In the genomic region with DNA sequence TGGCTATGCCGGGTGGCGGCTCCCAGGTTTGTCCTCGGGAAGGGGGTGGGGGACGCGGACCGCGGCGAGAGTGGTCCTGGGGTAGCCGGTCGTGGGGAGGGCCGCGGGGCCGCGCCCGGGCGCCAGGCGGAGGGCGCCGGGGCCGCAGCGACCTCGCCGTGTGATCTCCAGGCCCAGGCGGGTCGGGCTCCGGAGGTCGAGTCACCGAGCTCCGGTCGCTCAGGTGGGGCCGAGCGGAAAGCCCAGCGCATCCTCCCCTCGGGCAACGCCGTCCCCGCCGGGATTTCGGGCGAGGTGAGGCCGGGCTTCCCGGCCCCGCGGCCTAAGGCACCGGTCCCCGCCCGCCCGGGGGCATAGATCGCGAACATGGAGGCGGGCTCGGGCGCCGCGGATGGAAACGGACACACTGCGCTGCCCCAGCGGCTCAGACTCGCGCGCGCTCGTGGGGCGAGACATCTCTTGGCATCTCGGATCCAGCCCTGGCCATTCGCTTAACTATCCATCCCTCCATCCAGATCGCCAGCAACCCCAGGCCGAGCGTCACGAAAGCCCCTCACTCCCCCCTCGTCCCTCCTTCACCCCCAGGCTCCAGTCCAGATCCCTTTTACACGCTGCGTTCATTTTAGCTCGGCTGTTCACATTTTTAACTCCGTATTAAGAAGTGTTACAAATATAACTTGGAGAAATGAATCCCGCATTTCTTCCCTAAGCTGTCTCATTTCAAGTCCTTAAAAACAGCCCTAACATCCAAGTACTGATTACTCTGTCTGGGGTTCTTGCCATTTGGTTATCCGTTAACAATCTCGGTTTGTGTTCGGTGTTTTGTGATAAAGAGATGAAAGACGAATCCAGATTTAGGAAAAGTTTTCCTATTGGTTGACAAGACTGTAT, we compare ENCODE assay signal across 8 cellular contexts. TPM values are rescaled to one million over a fixed set of nuclear protein-coding genes. Genes with fewer than 3 reads are reported as not detected.
A peak's percentile ranks its signal among the peaks of the same experiment; 100 is the strongest.
DNase-seq lines count a peak whose midpoint lies in the region; ATAC-seq, FAIRE-seq and TF ChIP-seq lines count a peak whose summit lies in the region.

No MANE protein-coding gene starts in this region.

- peaks cover 20% of the 10 kb centered on the region for H3K4me1 ChIP-seq in neuron (ENCODE audit: insufficient read depth, low read length)

- TF ChIP-seq CTCF in AG04450 (IDR thresholded peaks at IDR 0.05; ENCODE audit: low read depth, low read length), result no peak

- CTCF ChIA-PET in AG04450 (lab: Charles Lee), result interaction anchor here (0.6 to 1.3 kb wide), 3 partner anchors 135 to 284 kb away, joined by 3 read pairs; no protein-coding TSS in a partner anchor

- H3K4me3 ChIP-seq in AG04450 (ENCODE audit: low read depth, low read length) (peak overlapping the region; percentile 75), neuron (ENCODE audit: low read length) (peak overlapping the region; percentile 93)

- peak overlapping the region; percentile 17 for H2AFZ ChIP-seq in neuron (ENCODE audit: low read depth, low read length)

- H3K9me3 Mint-ChIP-seq in activated naive CD4-positive, alpha-beta T cell treated with anti-CD3 and anti-CD28 coated beads, Interleukin-2, amount 50 U/mL, for 72 hours, result no peaks in the 10 kb centered on the region

- intact Hi-C loops in head of caudate nucleus (cut with DNase I), result loop anchor here (10.0 kb wide), 2 partner anchors 81 to 149 kb away; no protein-coding TSS in a partner anchor

- H3K36me3 ChIP-seq in neuron (ENCODE audit: insufficient read depth, low read length), result no peaks in the 10 kb centered on the region

- H3K9me3 ChIP-seq in AG04450 (ENCODE audit: control insufficient read depth, insufficient read depth, low read length) (no peaks in the 10 kb centered on the region), neuron (ENCODE audit: low read length) (no peaks in the 10 kb centered on the region)

- ATAC-seq in HG02852 (IDR thresholded peaks at IDR 0.05; ENCODE audit: unreplicated experiment), result peak; percentile 27
- peak; percentile 12 to 31 for ATAC-seq in activated naive CD4-positive, alpha-beta T cell treated with anti-CD3 and anti-CD28 coated beads, Interleukin-2, amount 50 U/mL, for 72 hours

- peak; percentile 83 for FAIRE-seq in GM12892 (lab: Jason Lieb, UNC)

- no peak overlapping the region for H3K27ac Mint-ChIP-seq in activated naive CD4-positive, alpha-beta T cell treated with anti-CD3 and anti-CD28 coated beads, Interleukin-2, amount 50 U/mL, for 72 hours

- DNase-seq in AG04450 (ENCODE audit: low read depth, low spot score), result no peak
- DNase-seq in GM12892 (ENCODE audit: insufficient read length), result peak; percentile 33
- DNase-seq in NCI-H2227 treated with DMSO at 0.1 percent for 48 hours (lab: John Stamatoyannopoulos, UW), result peak; percentile 47
- DNase-seq in activated naive CD4-positive, alpha-beta T cell treated with anti-CD3 and anti-CD28 coated beads, Interleukin-2, amount 50 U/mL, for 72 hours (ENCODE audit: low spot score in 2 of 2), result peak in 1 of 2 donors; percentile 25
- DNase-seq in head of caudate nucleus, result peak; percentile 27 to 87 (median 73)
- no peak for DNase-seq in NCI-H2029 (lab: John Stamatoyannopoulos, UW)

- peak; percentile 80 for TF ChIP-seq POLR2A in GM12892 (IDR thresholded peaks at IDR 0.05; ENCODE audit: low read depth, low read length)

- POLR2A ChIA-PET in AG04450 (lab: Yijun Ruan, JAX), result interaction anchor here (0.6 to 1.5 kb wide), 3 partner anchors 12 to 1122 kb away, joined by 3 to 4 read pairs (median 3); no protein-coding TSS in a partner anchor

- H3K36me3 Mint-ChIP-seq in activated naive CD4-positive, alpha-beta T cell treated with anti-CD3 and anti-CD28 coated beads, Interleukin-2, amount 50 U/mL, for 72 hours, result peaks cover 0 to 10% of the 10 kb centered on the region in 2 donors

- H3K27me3 ChIP-seq in AG04450 (ENCODE audit: control insufficient read depth, insufficient read depth, low read length) (no peaks in the 10 kb centered on the region), neuron (ENCODE audit: insufficient read depth, low read length) (no peaks in the 10 kb centered on the region)

- H3K27ac ChIP-seq in AG04450 (ENCODE audit: low read depth, low read length), result peak overlapping the region; percentile 87

RNA-seq across cellular contexts. Expression of a gene that starts 0.5 kb away (rescaled TPM):
- polyA plus RNA-seq in AG04450 (2011; rRNA removed), result 9.3 and 10.9 TPM in 2 replicates
- polyA minus RNA-seq in AG04450 (2011; rRNA and poly(A)+ RNA removed), result 14.1 and 16.1 TPM in 2 replicates
- 15.0 TPM for polyA plus RNA-seq in GM12892 (2012; ENCODE audit: missing spikeins)
- under 1 TPM; 0.02 to 0.54 TPM for total RNA-seq in activated naive CD4-positive, alpha-beta T cell treated with anti-CD3 and anti-CD28 coated beads, Interleukin-2, amount 50 U/mL, for 72 hours

Comparison
In these comparisons a context has a peak if more than half of its experiments do, and no peak if none do; other contexts are left out.
1. DNase-seq: peak in GM12892 (single experiment), NCI-H2227 treated with DMSO at 0.1 percent for 48 hours (single experiment) and head of caudate nucleus (42 of 42); none in AG04450 (single experiment) and NCI-H2029 (single experiment).